35 cellular contexts compared by ENCODE assay signal in genomic region chr20:61244213-61244612, GRCh38. TPM values are rescaled to one million over a fixed set of nuclear protein-coding genes. Genes with fewer than 3 reads are reported as not detected.
"Had no signal": no experiment of that assay in that cellular context is flagged by ENCODE, and none has a peak within 500 bp of the region (broad histone marks: within the 10 kb centered on the region; RNA-seq: fewer than 3 reads in every experiment).

No MANE protein-coding gene starts in this region.

- H3K9me3 ChIP-seq: MG63 had no signal

- H3K36me3 ChIP-seq: MG63 had no signal

- DNase-seq: Karpas-422, Kasumi-1, MG63, MM.1S, MV-4-11, NCI-H1048, NCI-H1092, NCI-H1092 treated with DMSO at 0.1 percent for 48 hours, NCI-H1105, NCI-H1105 treated with DMSO at 0.1 percent for 48 hours, NCI-H1417, NCI-H1417 treated with DMSO at 0.1 percent for 48 hours, NCI-H1436, NCI-H1436 treated with DMSO at 0.1 percent for 48 hours, NCI-H146, NCI-H1694, NCI-H1694 treated with DMSO at 0.1 percent for 48 hours, NCI-H187, NCI-H187 treated with DMSO at 0.1 percent for 48 hours, NCI-H1930, NCI-H2029, NCI-H2029 treated with DMSO at 0.1 percent for 48 hours, NCI-H2081, NCI-H2081 treated with DMSO at 0.1 percent for 48 hours, NCI-H2107, NCI-H2171, NCI-H2171 treated with DMSO at 0.1 percent for 48 hours, NCI-H2227 treated with DMSO at 0.1 percent for 48 hours, NCI-H226, NCI-H345, NCI-H446, NCI-H446 treated with DMSO at 0.1 percent for 48 hours, NCI-H510A, NCI-H510A treated with DMSO at 0.1 percent for 48 hours had no signal

- H3K4me3 ChIP-seq: MG63 had no signal

RNA-seq across cellular contexts. Expression of gene CDH4, which starts 7.8 kb away (rescaled TPM):
- total RNA-seq: NCI-H460 had no signal
